1 cellular context compared by ENCODE assay signal in genomic region chr13:99311137-99311536, GRCh38.
TF ChIP-seq lines count a peak whose summit lies in the region.

No MANE protein-coding gene starts in this region.

TF ChIP-seq in K562, 482 proteins besides CTCF, POLR2A, EP300 and RAD21 (continued from another document and continues in another):
- TF ChIP-seq E2F4 (CRISPR knock-in tag; IDR thresholded peaks at IDR 0.05; ENCODE audit: low read depth) (no peak), ZNF3 (CRISPR knock-in tag; IDR thresholded peaks at IDR 0.05) (no peak), EP400 (IDR thresholded peaks at IDR 0.05) (peak; percentile 29; the same call in 1 of the 2 replicates), PKNOX1 (IDR thresholded peaks at IDR 0.05) (peak; percentile 77), THRA (IDR thresholded peaks at IDR 0.05) (no peak), ZNF740 (CRISPR knock-in tag; IDR thresholded peaks at IDR 0.05) (no peak), ZNF740 (tag; IDR thresholded peaks at IDR 0.05) (no peak), SAFB (IDR thresholded peaks at IDR 0.05; ENCODE audit: borderline replicate concordance, low read depth, low read length) (no peak), RHOXF2B (CRISPR knock-in tag; conservative IDR thresholded peaks at IDR 0.05) (no peak), ZNF449 (CRISPR knock-in tag; IDR thresholded peaks at IDR 0.05) (no peak), NELFE (IDR thresholded peaks at IDR 0.05; ENCODE audit: insufficient read depth, insufficient read length) (no peak), HDAC6 (IDR thresholded peaks at IDR 0.05; ENCODE audit: low read depth, low read length) (no peak), JUND (IDR thresholded peaks at IDR 0.05; ENCODE audit: borderline replicate concordance, low read depth, low read length) (0 out of 2 replicates have a peak, but pooled peaks have one; percentile 4), JUND (tag; IDR thresholded peaks at IDR 0.05; ENCODE audit: borderline replicate concordance, low read depth, low read length) (peak; percentile 11; the same call in 1 of the 3 replicates), ZKSCAN3 (CRISPR knock-in tag; IDR thresholded peaks at IDR 0.05) (no peak), PBX2 (CRISPR knock-in tag; IDR thresholded peaks at IDR 0.05; ENCODE audit: low read depth) (no peak), PBX2 (tag; conservative IDR thresholded peaks at IDR 0.05; ENCODE audit: low read depth) (peak; percentile 41; the same call in 1 of the 2 replicates), SMC3 (conservative IDR thresholded peaks at IDR 0.05; ENCODE audit: insufficient read depth, low read depth, low read length) (no peak), PHTF2 (CRISPR knock-in tag; IDR thresholded peaks at IDR 0.05) (no peak), NEUROD1 (IDR thresholded peaks at IDR 0.05; ENCODE audit: borderline replicate concordance, low read depth, low read length, partially characterized antibody) (no peak), HIVEP1 (CRISPR knock-in tag; IDR thresholded peaks at IDR 0.05) (no peak), CEBPG (CRISPR knock-in tag; IDR thresholded peaks at IDR 0.05) (no peak), CEBPG (tag; conservative IDR thresholded peaks at IDR 0.05 in 1 of 2, IDR thresholded peaks at IDR 0.05 in 1 of 2) (no peak), KDM1A (IDR thresholded peaks at IDR 0.05) (peak; percentile 39 to 70; a peak in 3 of 4 replicates), ZNF277 (CRISPR knock-in tag; IDR thresholded peaks at IDR 0.05; ENCODE audit: borderline replicate concordance) (no peak), POLR2AphosphoS2 (IDR thresholded peaks at IDR 0.05; ENCODE audit: low read length) (no peak), TGIF2 (CRISPR knock-in tag; IDR thresholded peaks at IDR 0.05) (no peak), PPARD (CRISPR knock-in tag; IDR thresholded peaks at IDR 0.05) (no peak), CSDE1 (IDR thresholded peaks at IDR 0.05) (no peak), ATF1 (CRISPR knock-in tag; IDR thresholded peaks at IDR 0.05) (no peak), ATF1 (tag; IDR thresholded peaks at IDR 0.05) (no peak), CHAMP1 (IDR thresholded peaks at IDR 0.05) (no peak), PRDM10 (IDR thresholded peaks at IDR 0.05; ENCODE audit: partially characterized antibody) (peak; percentile 34), TEAD4 (IDR thresholded peaks at IDR 0.05; ENCODE audit: low read length) (peak; percentile 37; the same call in 1 of the 2 replicates), TEAD4 (CRISPR knock-in tag; IDR thresholded peaks at IDR 0.05; ENCODE audit: borderline replicate concordance) (no peak), GMEB1 (CRISPR knock-in tag; IDR thresholded peaks at IDR 0.05) (no peak), NFE2L1 (tag; IDR thresholded peaks at IDR 0.05; ENCODE audit: borderline replicate concordance, low read depth) (no peak)
